Comparison of ENCODE assay signal across 1 cellular context in the genomic region with DNA sequence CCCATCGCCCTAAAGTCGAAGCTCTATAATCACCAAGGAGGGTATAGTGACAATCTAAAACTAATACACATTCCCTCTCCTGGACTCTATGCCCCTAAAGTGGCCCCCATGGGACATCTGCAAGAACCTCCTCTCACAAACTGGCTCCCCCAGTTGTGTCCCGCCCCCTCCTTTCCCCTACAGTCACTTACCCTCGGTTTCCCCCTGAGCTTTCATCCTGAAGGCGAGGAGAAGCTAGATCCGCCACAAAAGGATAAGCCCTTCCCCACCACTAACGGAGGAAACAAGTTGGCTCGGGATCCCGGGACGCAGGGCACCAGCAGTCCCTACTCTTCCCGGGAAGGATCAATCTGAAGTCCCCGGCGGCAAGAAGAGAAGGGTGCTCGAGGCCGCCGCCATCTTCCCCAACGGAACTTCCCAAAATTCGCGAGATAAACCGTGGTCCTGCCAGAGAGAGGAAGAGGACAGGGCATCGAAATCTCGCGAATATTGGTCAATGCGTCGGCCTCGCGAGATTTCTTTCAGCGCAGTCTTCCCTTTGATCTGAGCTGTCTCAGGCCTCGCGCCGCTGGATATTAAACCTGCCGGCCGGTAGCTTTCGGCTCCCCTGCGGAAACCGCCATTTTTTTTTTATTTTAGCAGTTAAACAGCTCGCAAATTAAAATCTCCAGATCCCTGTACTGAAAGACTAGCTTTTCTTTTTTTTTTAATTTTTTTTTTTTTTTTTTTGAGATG.
TF ChIP-seq lines count a peak whose summit lies in the region.

A gene with protein sequence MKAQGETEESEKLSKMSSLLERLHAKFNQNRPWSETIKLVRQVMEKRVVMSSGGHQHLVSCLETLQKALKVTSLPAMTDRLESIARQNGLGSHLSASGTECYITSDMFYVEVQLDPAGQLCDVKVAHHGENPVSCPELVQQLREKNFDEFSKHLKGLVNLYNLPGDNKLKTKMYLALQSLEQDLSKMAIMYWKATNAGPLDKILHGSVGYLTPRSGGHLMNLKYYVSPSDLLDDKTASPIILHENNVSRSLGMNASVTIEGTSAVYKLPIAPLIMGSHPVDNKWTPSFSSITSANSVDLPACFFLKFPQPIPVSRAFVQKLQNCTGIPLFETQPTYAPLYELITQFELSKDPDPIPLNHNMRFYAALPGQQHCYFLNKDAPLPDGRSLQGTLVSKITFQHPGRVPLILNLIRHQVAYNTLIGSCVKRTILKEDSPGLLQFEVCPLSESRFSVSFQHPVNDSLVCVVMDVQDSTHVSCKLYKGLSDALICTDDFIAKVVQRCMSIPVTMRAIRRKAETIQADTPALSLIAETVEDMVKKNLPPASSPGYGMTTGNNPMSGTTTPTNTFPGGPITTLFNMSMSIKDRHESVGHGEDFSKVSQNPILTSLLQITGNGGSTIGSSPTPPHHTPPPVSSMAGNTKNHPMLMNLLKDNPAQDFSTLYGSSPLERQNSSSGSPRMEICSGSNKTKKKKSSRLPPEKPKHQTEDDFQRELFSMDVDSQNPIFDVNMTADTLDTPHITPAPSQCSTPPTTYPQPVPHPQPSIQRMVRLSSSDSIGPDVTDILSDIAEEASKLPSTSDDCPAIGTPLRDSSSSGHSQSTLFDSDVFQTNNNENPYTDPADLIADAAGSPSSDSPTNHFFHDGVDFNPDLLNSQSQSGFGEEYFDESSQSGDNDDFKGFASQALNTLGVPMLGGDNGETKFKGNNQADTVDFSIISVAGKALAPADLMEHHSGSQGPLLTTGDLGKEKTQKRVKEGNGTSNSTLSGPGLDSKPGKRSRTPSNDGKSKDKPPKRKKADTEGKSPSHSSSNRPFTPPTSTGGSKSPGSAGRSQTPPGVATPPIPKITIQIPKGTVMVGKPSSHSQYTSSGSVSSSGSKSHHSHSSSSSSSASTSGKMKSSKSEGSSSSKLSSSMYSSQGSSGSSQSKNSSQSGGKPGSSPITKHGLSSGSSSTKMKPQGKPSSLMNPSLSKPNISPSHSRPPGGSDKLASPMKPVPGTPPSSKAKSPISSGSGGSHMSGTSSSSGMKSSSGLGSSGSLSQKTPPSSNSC (N-terminal part only) (minus strand): TSS at position 417 of the 735 bp plus-strand sequence. CDS start 201 bp downstream, at position 216.

TF ChIP-seq in HCT116, 20 proteins besides CTCF, POLR2A, EP300 and RAD21 (continued from another document):
- TF ChIP-seq POLR2AphosphoS5 (IDR thresholded peaks at IDR 0.05; ENCODE audit: low read depth, low read length), result peak; percentile 92
- no peak for TF ChIP-seq EGR1 (IDR thresholded peaks at IDR 0.05; ENCODE audit: low read depth)
- TF ChIP-seq TCF7L2 (IDR thresholded peaks at IDR 0.05; ENCODE audit: borderline replicate concordance, extremely low read depth, insufficient read depth, insufficient read length), result peak; percentile 98
- TF ChIP-seq MAX (IDR thresholded peaks at IDR 0.05), result peak; percentile 80
- TF ChIP-seq FOSL1 (IDR thresholded peaks at IDR 0.05; ENCODE audit: low read depth), result no peak
- TF ChIP-seq, protein P1, sequence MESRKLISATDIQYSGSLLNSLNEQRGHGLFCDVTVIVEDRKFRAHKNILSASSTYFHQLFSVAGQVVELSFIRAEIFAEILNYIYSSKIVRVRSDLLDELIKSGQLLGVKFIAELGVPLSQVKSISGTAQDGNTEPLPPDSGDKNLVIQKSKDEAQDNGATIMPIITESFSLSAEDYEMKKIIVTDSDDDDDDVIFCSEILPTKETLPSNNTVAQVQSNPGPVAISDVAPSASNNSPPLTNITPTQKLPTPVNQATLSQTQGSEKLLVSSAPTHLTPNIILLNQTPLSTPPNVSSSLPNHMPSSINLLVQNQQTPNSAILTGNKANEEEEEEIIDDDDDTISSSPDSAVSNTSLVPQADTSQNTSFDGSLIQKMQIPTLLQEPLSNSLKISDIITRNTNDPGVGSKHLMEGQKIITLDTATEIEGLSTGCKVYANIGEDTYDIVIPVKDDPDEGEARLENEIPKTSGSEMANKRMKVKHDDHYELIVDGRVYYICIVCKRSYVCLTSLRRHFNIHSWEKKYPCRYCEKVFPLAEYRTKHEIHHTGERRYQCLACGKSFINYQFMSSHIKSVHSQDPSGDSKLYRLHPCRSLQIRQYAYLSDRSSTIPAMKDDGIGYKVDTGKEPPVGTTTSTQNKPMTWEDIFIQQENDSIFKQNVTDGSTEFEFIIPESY (IDR thresholded peaks at IDR 0.05; ENCODE audit: extremely low read depth, insufficient replicate concordance, low read length), result peak; percentile 100
- TF ChIP-seq CEBPB (IDR thresholded peaks at IDR 0.05; ENCODE audit: low read depth), result peak; percentile 67
- TF ChIP-seq ATF3 (IDR thresholded peaks at IDR 0.05), result no peak
- no peak for TF ChIP-seq ZNF274 (IDR thresholded peaks at IDR 0.05; ENCODE audit: low read depth, low read length)
